ENCODE assay signal across 6 cellular contexts in the genomic region with DNA sequence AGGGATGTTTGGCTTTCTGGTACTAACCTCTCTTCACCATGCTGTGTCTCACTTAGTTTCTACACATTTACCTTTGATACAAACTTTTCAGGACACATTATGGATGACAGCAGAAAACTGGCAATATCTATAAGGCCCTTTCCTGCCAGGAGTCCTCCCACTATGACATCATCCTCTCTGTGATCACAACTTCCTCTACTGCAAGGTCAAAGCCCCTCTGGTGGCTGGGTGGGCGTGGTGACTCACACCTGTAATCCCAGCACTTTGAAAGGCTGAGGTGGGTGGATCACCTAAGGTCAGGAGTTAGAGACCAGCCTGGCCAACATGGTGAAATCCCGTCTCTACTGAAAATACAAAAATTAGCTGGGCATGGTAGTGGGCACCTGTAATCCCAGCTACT. TPM values are rescaled to one million over a fixed set of nuclear protein-coding genes. Genes with fewer than 3 reads are reported as not detected.
A peak's percentile ranks its signal among the peaks of the same experiment; 100 is the strongest.
DNase-seq lines count a peak whose midpoint lies in the region; ATAC-seq and TF ChIP-seq lines count a peak whose summit lies in the region.
"Not testable (repeated sequence)": the region's sequence is repeated elsewhere in the genome, so short reads cannot be mapped to it uniquely, and the experiment has no call there.

No MANE protein-coding gene starts in this region.

- peak; percentile 42 for DNase-seq in Daoy (ENCODE audit: low read depth)
- peak; percentile 49 for DNase-seq in T-helper 2 cell treated with Interferon-gamma antibody and Interleukin-4, amounts not matched to agents 5 μg/mL and 100 μg/mL, for 36 hours (ENCODE audit: low spot score)
- DNase-seq in activated CD8-positive, alpha-beta T cell treated with anti-CD3 and anti-CD28 coated beads, Interleukin-2, amount 10 ng/mL, durations not matched to agents 7 days and 5 days: not testable (repeated sequence)
- peak; percentile 50 for DNase-seq in activated naive CD4-positive, alpha-beta T cell treated with anti-CD3 and anti-CD28 coated beads for 36 hours
- peak; percentile 51 for DNase-seq in fibroblast of mammary gland (ENCODE audit: low read depth)
- peak; percentile 38 for DNase-seq in stimulated activated CD8-positive, alpha-beta memory T cell treated with anti-CD3 and anti-CD28 coated beads, Interleukin-12 subunit alpha, Interleukin-12 subunit beta, amount 100 ng/mL, for 4 hours (ENCODE audit: low read depth)

- not testable (repeated sequence) for H3K4me3 Mint-ChIP-seq in T-helper 2 cell treated with Interferon-gamma antibody and Interleukin-4, amounts not matched to agents 5 μg/mL and 100 μg/mL, for 36 hours; activated CD8-positive, alpha-beta T cell treated with anti-CD3 and anti-CD28 coated beads, Interleukin-2, amount 10 ng/mL, durations not matched to agents 7 days and 5 days; activated naive CD4-positive, alpha-beta T cell treated with anti-CD3 and anti-CD28 coated beads for 36 hours

- ATAC-seq in activated CD8-positive, alpha-beta T cell treated with anti-CD3 and anti-CD28 coated beads, Interleukin-2, amount 10 ng/mL, durations not matched to agents 7 days and 5 days: not testable (repeated sequence)

- H3K4me1 Mint-ChIP-seq in T-helper 2 cell treated with Interferon-gamma antibody and Interleukin-4, amounts not matched to agents 5 μg/mL and 100 μg/mL, for 36 hours (ENCODE audit: low read depth): peaks cover 12% of the 10 kb centered on the region
- H3K4me1 Mint-ChIP-seq in activated CD8-positive, alpha-beta T cell treated with anti-CD3 and anti-CD28 coated beads, Interleukin-2, amount 10 ng/mL, durations not matched to agents 7 days and 5 days (ENCODE audit: low read depth): peaks cover 23% of the 10 kb centered on the region
- H3K4me1 Mint-ChIP-seq in activated naive CD4-positive, alpha-beta T cell treated with anti-CD3 and anti-CD28 coated beads for 36 hours (ENCODE audit: low read depth): peaks cover 17% of the 10 kb centered on the region

- H3K9me3 Mint-ChIP-seq in T-helper 2 cell treated with Interferon-gamma antibody and Interleukin-4, amounts not matched to agents 5 μg/mL and 100 μg/mL, for 36 hours; activated CD8-positive, alpha-beta T cell treated with anti-CD3 and anti-CD28 coated beads, Interleukin-2, amount 10 ng/mL, durations not matched to agents 7 days and 5 days (ENCODE audit: insufficient read depth); activated naive CD4-positive, alpha-beta T cell treated with anti-CD3 and anti-CD28 coated beads for 36 hours: not testable (repeated sequence)

- POLR2A ChIA-PET in activated CD8-positive, alpha-beta T cell treated with anti-CD3 and anti-CD28 coated beads, Interleukin-2, amount 10 ng/mL, durations not matched to agents 7 days and 5 days (lab: Charles Lee): not testable (repeated sequence)

- H3K27me3 Mint-ChIP-seq in T-helper 2 cell treated with Interferon-gamma antibody and Interleukin-4, amounts not matched to agents 5 μg/mL and 100 μg/mL, for 36 hours (ENCODE audit: low read depth); activated CD8-positive, alpha-beta T cell treated with anti-CD3 and anti-CD28 coated beads, Interleukin-2, amount 10 ng/mL, durations not matched to agents 7 days and 5 days (ENCODE audit: low read depth); activated naive CD4-positive, alpha-beta T cell treated with anti-CD3 and anti-CD28 coated beads for 36 hours (ENCODE audit: low read depth): not testable (repeated sequence)

- not testable (repeated sequence) for TF ChIP-seq CTCF in fibroblast of mammary gland (conservative IDR thresholded peaks at IDR 0.05; ENCODE audit: control insufficient read depth, insufficient read depth, low read depth, low read length)

- peaks cover 53% of the 10 kb centered on the region for H3K36me3 Mint-ChIP-seq in T-helper 2 cell treated with Interferon-gamma antibody and Interleukin-4, amounts not matched to agents 5 μg/mL and 100 μg/mL, for 36 hours (ENCODE audit: low read depth)
- H3K36me3 Mint-ChIP-seq in activated CD8-positive, alpha-beta T cell treated with anti-CD3 and anti-CD28 coated beads, Interleukin-2, amount 10 ng/mL, durations not matched to agents 7 days and 5 days (ENCODE audit: low read depth): peaks cover 67% of the 10 kb centered on the region
- peaks cover 36% of the 10 kb centered on the region for H3K36me3 Mint-ChIP-seq in activated naive CD4-positive, alpha-beta T cell treated with anti-CD3 and anti-CD28 coated beads for 36 hours (ENCODE audit: low read depth)

- H3K27ac Mint-ChIP-seq in T-helper 2 cell treated with Interferon-gamma antibody and Interleukin-4, amounts not matched to agents 5 μg/mL and 100 μg/mL, for 36 hours: not testable (repeated sequence)
- H3K27ac Mint-ChIP-seq in activated CD8-positive, alpha-beta T cell treated with anti-CD3 and anti-CD28 coated beads, Interleukin-2, amount 10 ng/mL, durations not matched to agents 7 days and 5 days: peak overlapping the region; percentile 34
- peak overlapping the region; percentile 71 for H3K27ac Mint-ChIP-seq in activated naive CD4-positive, alpha-beta T cell treated with anti-CD3 and anti-CD28 coated beads for 36 hours

- H3K4me3 ChIP-seq in fibroblast of mammary gland (ENCODE audit: control insufficient read depth, low read depth, low read length): not testable (repeated sequence)

- CTCF ChIA-PET in activated CD8-positive, alpha-beta T cell treated with anti-CD3 and anti-CD28 coated beads, Interleukin-2, amount 10 ng/mL, durations not matched to agents 7 days and 5 days (lab: Charles Lee): interaction anchor here (1.4 to 2.8 kb wide), 2 partner anchors 40 to 64 kb away, joined by 4 to 9 read pairs; no protein-coding TSS in a partner anchor
- CTCF ChIA-PET in activated naive CD4-positive, alpha-beta T cell treated with anti-CD3 and anti-CD28 coated beads for 36 hours (lab: Charles Lee): interaction anchor here (0.9 kb wide), 1 partner anchor 64 kb away, joined by 3 read pairs; no protein-coding TSS in a partner anchor

- intact Hi-C loops in activated naive CD4-positive, alpha-beta T cell treated with anti-CD3 and anti-CD28 coated beads for 36 hours (cut with micrococcal nuclease): not testable (repeated sequence)

RNA-seq across cellular contexts. Expression of a gene that starts 6.5 kb away (rescaled TPM):
- total RNA-seq in Daoy (2014; rRNA removed; shearing (Covaris generic)): 59.9 and 87.0 TPM in 2 replicates
- total RNA-seq in activated CD8-positive, alpha-beta T cell treated with anti-CD3 and anti-CD28 coated beads, Interleukin-2, amount 10 ng/mL, durations not matched to agents 7 days and 5 days: 10 to 100 TPM; 38.5 to 41.0 TPM
- total RNA-seq in activated naive CD4-positive, alpha-beta T cell treated with anti-CD3 and anti-CD28 coated beads for 36 hours: 10 to 100 TPM; 25.7 to 27.7 TPM

RNA-seq across cellular contexts. Expression of a gene that starts 19.4 kb away (rescaled TPM):
- total RNA-seq in Daoy (2014; rRNA removed; shearing (Covaris generic)): 5.3 and 7.1 TPM in 2 replicates
- 10 to 100 TPM; 31.6 to 40.1 TPM for total RNA-seq in activated CD8-positive, alpha-beta T cell treated with anti-CD3 and anti-CD28 coated beads, Interleukin-2, amount 10 ng/mL, durations not matched to agents 7 days and 5 days
- total RNA-seq in activated naive CD4-positive, alpha-beta T cell treated with anti-CD3 and anti-CD28 coated beads for 36 hours: 10 to 100 TPM; 33.6 TPM

RNA-seq across cellular contexts. Expression of a gene that starts 20.1 kb away (rescaled TPM):
- total RNA-seq in Daoy (2014; rRNA removed; shearing (Covaris generic)): 71.6 and 77.5 TPM in 2 replicates
- 100 to 1,000 TPM; 286 to 304 TPM for total RNA-seq in activated CD8-positive, alpha-beta T cell treated with anti-CD3 and anti-CD28 coated beads, Interleukin-2, amount 10 ng/mL, durations not matched to agents 7 days and 5 days
- 100 to 1,000 TPM; 112 to 115 TPM for total RNA-seq in activated naive CD4-positive, alpha-beta T cell treated with anti-CD3 and anti-CD28 coated beads for 36 hours

RNA-seq across cellular contexts. Expression of a gene that starts 24.5 kb away (rescaled TPM):
- 7.5 and 7.8 TPM in 2 replicates for total RNA-seq in Daoy (2014; rRNA removed; shearing (Covaris generic))
- total RNA-seq in activated CD8-positive, alpha-beta T cell treated with anti-CD3 and anti-CD28 coated beads, Interleukin-2, amount 10 ng/mL, durations not matched to agents 7 days and 5 days: 10 to 100 TPM; 41.7 to 44.6 TPM
- 10 to 100 TPM; 31.0 to 32.0 TPM for total RNA-seq in activated naive CD4-positive, alpha-beta T cell treated with anti-CD3 and anti-CD28 coated beads for 36 hours

RNA-seq across cellular contexts. Expression of a gene that starts 39.6 kb away (rescaled TPM):
- total RNA-seq in Daoy (2014; rRNA removed; shearing (Covaris generic)): 1.7 and 2.5 TPM in 2 replicates
- total RNA-seq in activated CD8-positive, alpha-beta T cell treated with anti-CD3 and anti-CD28 coated beads, Interleukin-2, amount 10 ng/mL, durations not matched to agents 7 days and 5 days: 10 to 100 TPM in 1 of 2 experiments, 1 to 10 TPM in 1; 10.0 to 10.5 TPM
- total RNA-seq in activated naive CD4-positive, alpha-beta T cell treated with anti-CD3 and anti-CD28 coated beads for 36 hours: 1 to 10 TPM; 6.9 to 7.5 TPM
